8 cellular contexts compared by ENCODE assay signal in the genomic region with DNA sequence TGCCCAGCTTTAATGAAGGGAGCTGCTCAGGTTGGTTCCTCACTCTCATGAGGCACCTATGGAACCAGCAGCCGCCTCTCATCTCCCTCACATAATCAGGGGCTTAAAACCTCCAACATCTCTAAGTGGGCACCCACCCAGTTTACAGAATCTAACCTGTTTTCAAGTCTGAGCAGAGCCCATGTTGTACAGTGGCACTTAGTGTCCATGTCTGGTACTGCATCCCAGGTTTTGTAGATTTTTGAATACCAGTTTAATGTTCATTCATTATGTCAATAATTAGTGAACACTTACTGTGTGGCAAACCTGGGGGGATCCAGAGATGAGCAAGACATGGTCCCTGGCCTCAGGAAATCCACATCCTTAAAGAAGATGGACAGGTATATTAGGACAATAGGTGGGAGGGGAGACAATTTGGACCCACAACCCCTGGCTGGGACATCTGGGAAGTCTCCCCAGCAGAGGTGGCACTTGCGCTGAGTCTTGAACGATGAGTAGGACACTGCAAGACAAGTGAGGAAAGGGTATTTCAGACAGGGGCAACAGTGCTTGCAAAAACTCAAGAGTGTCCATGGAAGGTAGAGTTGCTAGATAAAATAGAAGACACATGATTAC.
DNase-seq lines count a peak whose midpoint lies in the region; ATAC-seq and TF ChIP-seq lines count a peak whose summit lies in the region.

No MANE protein-coding gene starts in this region.

- H2AFZ ChIP-seq in neural cell (ENCODE audit: low read depth, low read length): no peak overlapping the region

- H3F3A ChIP-seq in neural cell (ENCODE audit: insufficient read depth, low read length, poor library complexity, severe bottlenecking): no peaks in the 10 kb centered on the region

- H3K9me2 ChIP-seq in neural cell (ENCODE audit: insufficient read depth, low read length): no peaks in the 10 kb centered on the region

- no peaks in the 10 kb centered on the region for H3K27me3 ChIP-seq in neural cell (ENCODE audit: insufficient read depth, low read depth, low read length)

- no peak for ATAC-seq in GM18907 (IDR thresholded peaks at IDR 0.05; ENCODE audit: unreplicated experiment)
- no peak for ATAC-seq in omental fat pad (ENCODE audit: low FRiP score)

- peak; percentile 62 for DNase-seq in AG08396 (ENCODE audit: low spot score)
- peak; percentile 30 for DNase-seq in NCI-H82 treated with DMSO at 0.1 percent for 48 hours (lab: John Stamatoyannopoulos, UW; ENCODE audit: unreplicated experiment)
- peak; percentile 58 for DNase-seq in epidermal melanocyte (ENCODE audit: insufficient read length, low spot score)
- DNase-seq in OCI-M2 (lab: John Stamatoyannopoulos, UW; ENCODE audit: unreplicated experiment): no peak
- no peak for DNase-seq in omental fat pad (ENCODE audit: low spot score)

- no peak overlapping the region for H3K4me3 ChIP-seq in GM12875 (ENCODE audit: low read depth, low read length)
- H3K4me3 ChIP-seq in neural cell (ENCODE audit: low read length): no peak overlapping the region

- H3K4me2 ChIP-seq in neural cell (ENCODE audit: low read length): no peak overlapping the region

- peak; percentile 71 for TF ChIP-seq CTCF in GM12875 (IDR thresholded peaks at IDR 0.05; ENCODE audit: borderline replicate concordance, insufficient read depth, low read depth, low read length)
- peak; percentile 86 for TF ChIP-seq CTCF in neural cell (IDR thresholded peaks at IDR 0.05; ENCODE audit: poor library complexity, severe bottlenecking)
- TF ChIP-seq CTCF in omental fat pad (IDR thresholded peaks at IDR 0.05): no peak

- no peaks in the 10 kb centered on the region for H3K9me3 ChIP-seq in neural cell (ENCODE audit: low read length)

- H3K79me2 ChIP-seq in neural cell (replicated peaks; ENCODE audit: insufficient read depth, low read length): no peaks in the 10 kb centered on the region

- H3K36me3 ChIP-seq in neural cell (ENCODE audit: insufficient read depth, low read length): peaks cover 9% of the 10 kb centered on the region

- no peak overlapping the region for H3K9ac ChIP-seq in neural cell (ENCODE audit: low read length)

- no peak overlapping the region for H3K27ac ChIP-seq in neural cell (ENCODE audit: low read length)

- no peak for TF ChIP-seq EP300 in neural cell (conservative IDR thresholded peaks at IDR 0.05; ENCODE audit: poor library complexity, severe bottlenecking)

- H4K20me1 ChIP-seq in neural cell (ENCODE audit: insufficient read depth): no peaks in the 10 kb centered on the region

- TF ChIP-seq RAD21 in neural cell (conservative IDR thresholded peaks at IDR 0.05): peak; percentile 86

TF ChIP-seq in neural cell, 6 proteins besides CTCF, POLR2A, EP300 and RAD21:
- TF ChIP-seq SMC3 (conservative IDR thresholded peaks at IDR 0.05; ENCODE audit: poor library complexity) (peak; percentile 85), POLR2AphosphoS5 (IDR thresholded peaks at IDR 0.05) (no peak)

Comparison
In these comparisons a context has a peak if more than half of its experiments do, and no peak if none do; other contexts are left out.
1. DNase-seq: peak in AG08396 (single experiment), NCI-H82 treated with DMSO at 0.1 percent for 48 hours (single experiment) and epidermal melanocyte (single experiment); none in OCI-M2 (single experiment) and omental fat pad (single experiment).
2. CTCF ChIP-seq: peak in GM12875 (single experiment) and neural cell (single experiment); none in omental fat pad (0 of 3).